1 cellular context compared by ENCODE assay signal in the genomic region with DNA sequence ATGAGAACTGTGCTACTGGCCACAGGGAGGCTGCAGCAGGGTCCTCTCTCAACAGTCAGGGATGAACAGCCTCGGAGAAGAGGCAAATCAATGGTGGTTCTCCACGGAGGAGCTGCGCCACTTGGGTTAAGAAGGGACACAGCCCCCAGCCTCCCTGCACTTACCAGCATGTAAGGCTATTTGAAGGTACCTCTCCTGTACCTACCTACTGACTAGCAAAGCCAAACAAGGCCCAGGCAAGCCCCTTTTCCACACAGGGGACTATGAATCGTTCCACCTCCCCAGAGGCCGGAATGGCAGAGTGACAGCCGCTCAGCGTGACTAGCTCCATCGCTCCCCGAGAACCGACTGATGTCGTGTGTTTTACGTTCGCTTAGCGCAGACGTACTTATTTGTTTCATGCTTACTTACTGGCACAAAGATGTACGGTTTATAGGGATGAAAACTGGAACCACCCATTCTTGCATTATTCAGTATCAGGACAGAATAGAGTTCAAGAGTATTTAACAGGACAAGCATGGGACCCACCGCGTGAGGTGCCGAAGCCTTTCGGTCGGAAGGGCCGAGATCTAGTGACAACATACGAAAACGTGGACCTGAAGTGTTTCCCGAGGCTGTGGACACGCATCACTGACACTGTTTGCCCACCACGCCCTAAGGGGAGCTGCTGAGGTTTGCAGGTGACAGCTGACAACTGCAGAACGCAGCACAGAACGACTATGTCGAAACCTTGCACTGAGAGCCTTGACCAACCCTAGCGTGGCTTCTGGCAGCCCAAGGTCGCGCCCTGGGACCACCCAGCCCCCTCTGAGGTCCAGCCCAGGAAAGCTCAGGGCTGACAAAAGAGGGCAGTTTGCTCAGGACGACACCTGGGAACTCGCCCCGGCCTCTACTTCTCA.
TF ChIP-seq lines count a peak whose summit lies in the region.

No MANE protein-coding gene starts in this region.

TF ChIP-seq in H1, 55 proteins besides CTCF, POLR2A, EP300 and RAD21:
- TF ChIP-seq, protein P1, sequence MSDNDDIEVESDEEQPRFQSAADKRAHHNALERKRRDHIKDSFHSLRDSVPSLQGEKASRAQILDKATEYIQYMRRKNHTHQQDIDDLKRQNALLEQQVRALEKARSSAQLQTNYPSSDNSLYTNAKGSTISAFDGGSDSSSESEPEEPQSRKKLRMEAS (IDR thresholded peaks at IDR 0.05): no peak
- TF ChIP-seq RNF2 (IDR thresholded peaks at IDR 0.05; ENCODE audit: borderline replicate concordance, low read depth, low read length, missing control alignments, poor library complexity, severe bottlenecking): no peak
- no peak for TF ChIP-seq TAF7 (optimal IDR thresholded peaks at IDR 0.05; ENCODE audit: borderline replicate concordance, low read depth, low read length)
TF ChIP-seq in H1: peak in this region for 0.
